Comparison of ENCODE assay signal across 23 cellular contexts in genomic region chr6:35236223-35236622, GRCh38. TPM values are rescaled to one million over a fixed set of nuclear protein-coding genes. Genes with fewer than 3 reads are reported as not detected.
"Had no signal": no experiment of that assay in that cellular context is flagged by ENCODE, and none has a peak within 500 bp of the region (broad histone marks: within the 10 kb centered on the region; RNA-seq: fewer than 3 reads in every experiment).

No MANE protein-coding gene starts in this region.

- H3K9ac ChIP-seq: KMS-11 had no signal

- H3K27me3 Mint-ChIP-seq: IgD-negative memory B cell had no signal

- H3K27ac ChIP-seq: HL-60, KMS-11, SJSA1, SK-N-MC had no signal

- H3K27me3 ChIP-seq: SJSA1 had no signal

- H3K4me1 ChIP-seq: SJSA1 had no signal

- DNase-seq: Kasumi-1, MM.1S, NCI-H1092 treated with DMSO at 0.1 percent for 48 hours, NCI-H1436, NCI-H187, NCI-H2029, NCI-H2081 treated with DMSO at 0.1 percent for 48 hours, NCI-H2171, NCI-H226, NCI-H446, NCI-H510A, NCI-H524 treated with DMSO at 0.1 percent for 48 hours, NCI-H69, NCI-H774, Right ventricle myocardium superior, RPMI8226, SIG-M5 had no signal

- ATAC-seq: K562 had no signal

- H3K4me3 ChIP-seq: K562, SJSA1, SK-N-MC had no signal

RNA-seq across cellular contexts. Expression of gene SCUBE3, which starts 22.5 kb away (rescaled TPM):
- total RNA-seq: K562 had no signal
